ENCODE assay signal across 8 cellular contexts in the genomic region with DNA sequence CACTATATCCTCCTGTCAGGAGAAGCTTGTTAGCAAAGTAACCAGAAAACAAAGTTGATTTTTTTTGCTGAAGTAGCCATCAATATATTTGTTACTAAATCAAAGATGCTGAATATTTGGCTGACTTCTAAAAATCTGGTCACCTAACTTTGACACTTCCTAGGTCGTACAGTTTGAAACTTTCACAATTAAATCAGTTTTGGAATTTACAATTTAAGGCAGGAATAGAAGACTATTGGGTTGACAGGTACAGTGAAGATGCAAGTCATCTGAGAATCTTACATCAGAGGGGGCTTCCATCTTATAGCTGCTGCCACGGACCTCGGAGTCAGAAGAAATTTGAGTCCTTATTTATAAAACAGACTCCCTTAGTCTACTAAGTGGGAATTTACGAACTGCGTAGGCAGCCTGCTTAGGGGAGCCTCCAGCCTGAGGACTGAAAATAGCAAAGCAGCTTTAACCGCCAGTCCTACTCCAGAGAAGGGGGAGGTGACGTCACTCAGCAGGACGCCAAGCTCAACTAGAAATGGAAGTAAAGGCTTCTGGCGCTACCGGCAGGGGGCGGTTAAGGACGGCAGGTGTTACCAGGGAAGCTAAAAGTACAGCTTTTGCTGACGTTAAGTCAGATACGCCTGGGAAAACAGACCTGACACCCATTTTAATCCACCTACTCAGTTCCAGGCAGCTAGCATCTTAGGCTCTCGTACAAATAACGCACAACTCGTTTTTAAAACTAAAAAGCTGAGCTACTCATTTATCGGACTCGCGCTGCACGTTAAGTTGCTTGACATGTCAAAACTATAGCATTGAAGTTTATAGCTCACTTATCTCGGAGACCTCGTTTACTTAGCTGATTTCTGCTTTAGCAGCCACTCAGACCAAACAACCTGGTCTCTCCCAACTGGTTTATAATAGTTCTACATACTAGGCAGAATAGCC.
A peak's percentile ranks its signal among the peaks of the same experiment; 100 is the strongest.
DNase-seq lines count a peak whose midpoint lies in the region; ATAC-seq and TF ChIP-seq lines count a peak whose summit lies in the region.

No MANE protein-coding gene starts in this region.

- peaks cover 15% of the 10 kb centered on the region for H3K4me1 Mint-ChIP-seq in dendritic cell treated with granulocyte-macrophage colony-stimulating factor and Interleukin-4, amounts not matched to agents 40 ng/mL and 50 ng/mL, for 4 days (ENCODE audit: low read depth)

- WGBS in lower leg skin, 2 donors, result 2% methylated on average over 23 of the region's 23 CpGs

- H3K27ac Mint-ChIP-seq in dendritic cell treated with granulocyte-macrophage colony-stimulating factor and Interleukin-4, amounts not matched to agents 40 ng/mL and 50 ng/mL, for 4 days, result peak overlapping the region; percentile 91

- no peaks in the 10 kb centered on the region for H3K36me3 ChIP-seq in BE2C

- H3K4me3 Mint-ChIP-seq in dendritic cell treated with granulocyte-macrophage colony-stimulating factor and Interleukin-4, amounts not matched to agents 40 ng/mL and 50 ng/mL, for 4 days, result peak overlapping the region; percentile 80

- no peaks in the 10 kb centered on the region for H3K9me3 ChIP-seq in BE2C

- H3K4me1 ChIP-seq in BE2C, result peaks cover 19% of the 10 kb centered on the region

- no peaks in the 10 kb centered on the region for H3K27me3 ChIP-seq in BE2C

- DNase-seq in BE2C (peak; percentile 97), NCI-H526 treated with DMSO at 0.1 percent for 48 hours (lab: John Stamatoyannopoulos, UW) (peak; percentile 92), lower leg skin (ENCODE audit: low spot score in 2 of 2) (peak; percentile 93 to 98)
- peak; percentile 89 for DNase-seq in activated CD4-positive, alpha-beta T cell treated with anti-CD3 and anti-CD28 coated beads, Interleukin-2, amount 50 U/mL, for 1 hour
- DNase-seq in stimulated activated CD4-positive, alpha-beta T cell treated with anti-CD3 and anti-CD28 coated beads, Interleukin-4, amount 100 ng/mL, for 4 hours, result peak; percentile 77 to 89

- no peak for TF ChIP-seq POLR2A in lower leg skin (IDR thresholded peaks at IDR 0.05)

- no peaks in the 10 kb centered on the region for H3K27me3 Mint-ChIP-seq in dendritic cell treated with granulocyte-macrophage colony-stimulating factor and Interleukin-4, amounts not matched to agents 40 ng/mL and 50 ng/mL, for 4 days

- peak overlapping the region; percentile 77 for H3K4me3 ChIP-seq in BE2C (ENCODE audit: low read depth, low read length)
- peak overlapping the region; percentile 42 for H3K4me3 ChIP-seq in lower leg skin (ENCODE audit: low read depth, poor library complexity, severe bottlenecking)

- peaks cover 12% of the 10 kb centered on the region for H3K36me3 Mint-ChIP-seq in dendritic cell treated with granulocyte-macrophage colony-stimulating factor and Interleukin-4, amounts not matched to agents 40 ng/mL and 50 ng/mL, for 4 days (ENCODE audit: low read depth)

- no peaks in the 10 kb centered on the region for H3K9me3 Mint-ChIP-seq in dendritic cell treated with granulocyte-macrophage colony-stimulating factor and Interleukin-4, amounts not matched to agents 40 ng/mL and 50 ng/mL, for 4 days

- ATAC-seq in GM19324 (IDR thresholded peaks at IDR 0.05; ENCODE audit: low FRiP score, unreplicated experiment) (peak; percentile 40), HG03460 (IDR thresholded peaks at IDR 0.05; ENCODE audit: unreplicated experiment) (peak; percentile 38)

- intact Hi-C loops in dendritic cell treated with granulocyte-macrophage colony-stimulating factor and Interleukin-4, amounts not matched to agents 40 ng/mL and 50 ng/mL, for 4 days (cut with micrococcal nuclease), result loop anchor here (10.0 kb wide), 1 partner anchor 1109 kb away; a partner anchor contains a TSS
- intact Hi-C loops in lower leg skin (cut with DNase I; ENCODE audit: low total_unique reads), result no loop called here

- TF ChIP-seq CTCF in BE2C (IDR thresholded peaks at IDR 0.05; ENCODE audit: low read depth, low read length) (peak; percentile 91), lower leg skin (IDR thresholded peaks at IDR 0.05) (peak in 1 of 3 donors; percentile 79)

Comparison
In these comparisons a context has a peak if more than half of its experiments do, and no peak if none do; other contexts are left out.
1. Peak in every context shown above with its lines: DNase-seq, ATAC-seq and H3K4me3 ChIP-seq.